25 cellular contexts compared by ENCODE assay signal in the genomic region with DNA sequence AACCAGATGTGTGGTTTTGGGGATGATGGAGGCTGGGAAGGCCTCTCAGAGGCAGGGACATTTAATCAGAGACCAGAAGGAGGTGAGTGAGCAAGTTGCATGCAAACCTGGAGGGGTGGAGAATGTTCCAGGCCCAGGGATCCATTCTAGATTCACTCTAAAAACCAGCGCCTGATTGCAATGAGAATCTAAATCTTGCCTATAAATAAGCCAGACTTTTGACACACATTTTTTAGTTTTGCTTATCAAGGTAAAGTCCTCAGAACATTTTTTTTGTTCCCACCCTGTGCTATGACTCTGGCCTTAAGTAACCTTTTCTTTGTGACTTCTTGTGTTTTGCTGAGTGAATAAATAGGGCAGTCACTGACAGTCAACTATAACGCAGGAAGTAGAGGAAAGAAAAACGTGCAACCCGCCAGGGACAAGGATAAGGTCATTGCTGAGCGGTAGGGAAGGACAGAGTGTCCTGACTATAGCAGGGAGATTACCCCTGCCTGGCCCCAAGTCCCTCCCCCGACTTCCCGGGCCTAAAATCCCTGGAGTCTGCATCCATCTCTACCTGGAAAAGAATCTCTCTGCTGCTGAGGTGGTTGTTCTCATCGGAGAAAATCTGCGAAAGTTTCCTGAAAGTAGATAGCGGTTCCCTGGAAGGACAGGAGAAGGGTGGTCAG. TPM values are rescaled to one million over a fixed set of nuclear protein-coding genes. Genes with fewer than 3 reads are reported as not detected.
DNase-seq lines count a peak whose midpoint lies in the region; ATAC-seq and TF ChIP-seq lines count a peak whose summit lies in the region.
"Had no signal": no experiment of that assay in that cellular context is flagged by ENCODE, and none has a peak within 500 bp of the region (broad histone marks: within the 10 kb centered on the region; RNA-seq: fewer than 3 reads in every experiment).

No MANE protein-coding gene starts in this region.

- ATAC-seq in Right ventricle myocardium superior (ENCODE audit: poor library complexity) (peak; percentile 20), right cardiac atrium (peak; percentile 55 to 82)
- ATAC-seq: esophagus mucosa, gastroesophageal sphincter, GM12878, Panc1, sciatic nerve, T-helper 17 cell, WTC11 had no signal

- no peak for DNase-seq in Right ventricle myocardium superior
- no peak for DNase-seq in cardiac septum (ENCODE audit: low spot score)
- DNase-seq in right cardiac atrium, result no peak
- no peak for DNase-seq in spleen
- DNase-seq in esophagus muscularis mucosa (ENCODE audit: extremely low spot score), result no peak
- no peak for DNase-seq in tibial artery
- DNase-seq: activated CD4-positive, alpha-beta T cell treated with anti-CD3 and anti-CD28 coated beads, Interleukin-2, amount 50 U/mL, for 4 hours; activated CD8-positive, alpha-beta memory T cell treated with anti-CD3 and anti-CD28 coated beads, Interleukin-2, amount 50 U/mL, for 48 hours; activated naive CD8-positive, alpha-beta T cell treated with anti-CD3 and anti-CD28 coated beads for 36 hours; effector CD4-positive, alpha-beta T cell; KBM-7; MM.1S; NCI-H1417 treated with DMSO at 0.1 percent for 48 hours; NCI-H446 treated with DMSO at 0.1 percent for 48 hours; ovary; SJCRH30; stimulated activated CD8-positive, alpha-beta memory T cell treated with anti-CD3 and anti-CD28 coated beads, Interleukin-4, amount 100 ng/mL, for 48 hours; T-helper 17 cell; upper lobe of left lung had no signal

- intact Hi-C loops in Right ventricle myocardium superior (cut with DNase I) (no loop called here), cardiac septum (cut with DNase I) (no loop called here), right cardiac atrium (cut with DNase I) (no loop called here), spleen (cut with DNase I; ENCODE audit: low total_unique reads) (no loop called here), esophagus muscularis mucosa (cut with DNase I) (no loop called here), tibial artery (cut with DNase I; ENCODE audit: low total_unique reads) (no loop called here)

- no peak for TF ChIP-seq POLR2A in spleen (IDR thresholded peaks at IDR 0.05)
- no peak for TF ChIP-seq POLR2A in esophagus muscularis mucosa (IDR thresholded peaks at IDR 0.05; ENCODE audit: low read depth)

- H3K27me3 ChIP-seq in right cardiac atrium (ENCODE audit: control insufficient read depth, insufficient read depth) (no peaks in the 10 kb centered on the region), spleen (replicated peaks in 1 of 7) (peaks cover 0 to 31% (median 0%) of the 10 kb centered on the region in 7 donors), esophagus muscularis mucosa (peaks cover 0 to 38% (median 0%) of the 10 kb centered on the region in 4 donors), tibial artery (no peaks in the 10 kb centered on the region)
- H3K27me3 ChIP-seq: ovary, SJCRH30, upper lobe of left lung had no signal

- H3K4me1 ChIP-seq in right cardiac atrium (ENCODE audit: control insufficient read depth, insufficient read depth, low read length) (no peaks in the 10 kb centered on the region), spleen (peaks cover 2 to 34% (median 13%) of the 10 kb centered on the region in 6 donors), esophagus muscularis mucosa (peaks cover 0 to 6% (median 6%) of the 10 kb centered on the region in 4 donors), tibial artery (no peaks in the 10 kb centered on the region)
- H3K4me1 ChIP-seq: SJCRH30 had no signal

- no peak for TF ChIP-seq EP300 in esophagus muscularis mucosa (IDR thresholded peaks at IDR 0.05)

- no peak overlapping the region for H3K27ac ChIP-seq in right cardiac atrium (ENCODE audit: low read length)
- peak overlapping the region in 5 of 8 donors; percentile 60 to 78 (median 76) for H3K27ac ChIP-seq in spleen
- no peak overlapping the region for H3K27ac ChIP-seq in esophagus muscularis mucosa (replicated peaks in 1 of 4)
- no peak overlapping the region for H3K27ac ChIP-seq in tibial artery
- H3K27ac ChIP-seq: gastroesophageal sphincter, ovary, SJCRH30, upper lobe of left lung had no signal

- H3K4me3 ChIP-seq in right cardiac atrium (ENCODE audit: low read length) (no peak overlapping the region), spleen (no peak overlapping the region), esophagus muscularis mucosa (no peak overlapping the region), tibial artery (no peak overlapping the region)
- H3K4me3 ChIP-seq: gastroesophageal sphincter, GM12878, ovary, SJCRH30, upper lobe of left lung had no signal

- H3K36me3 ChIP-seq in spleen (peaks cover 0 to 19% (median 0%) of the 10 kb centered on the region in 6 donors), esophagus muscularis mucosa (peaks cover 0 to 3% (median 0%) of the 10 kb centered on the region in 4 donors), tibial artery (peaks cover 0 to 18% (median 11%) of the 10 kb centered on the region in 3 donors)
- H3K36me3 ChIP-seq: gastroesophageal sphincter, ovary, SJCRH30 had no signal

- TF ChIP-seq CTCF in spleen (IDR thresholded peaks at IDR 0.05 in 8 of 11, conservative IDR thresholded peaks at IDR 0.05 in 3 of 11), result no peak
- no peak for TF ChIP-seq CTCF in esophagus muscularis mucosa (IDR thresholded peaks at IDR 0.05)
- no peak for TF ChIP-seq CTCF in tibial artery (IDR thresholded peaks at IDR 0.05)

- H3K9me3 ChIP-seq in right cardiac atrium (ENCODE audit: control insufficient read depth, low read length) (no peaks in the 10 kb centered on the region), spleen (no peaks in the 10 kb centered on the region), esophagus muscularis mucosa (no peaks in the 10 kb centered on the region), tibial artery (no peaks in the 10 kb centered on the region)
- H3K9me3 ChIP-seq: gastroesophageal sphincter, ovary, SJCRH30, upper lobe of left lung had no signal

- 50% methylated on average over 10 of the region's 10 CpGs for WGBS in right cardiac atrium
- WGBS in spleen, 5 donors, result 48 to 70% (median 64%) methylated on average over 10 of the region's 10 CpGs
- 66% methylated on average over 10 of the region's 10 CpGs for WGBS in esophagus muscularis mucosa

RNA-seq across cellular contexts. Expression of a gene that starts 14.4 kb away (rescaled TPM):
- total RNA-seq in Right ventricle myocardium superior (8.6 TPM), cardiac septum (5.8 TPM), right cardiac atrium (10 to 100 TPM; 14.0 to 25.2 (median 14.5) TPM), spleen (10 to 100 TPM; 17.9 to 57.7 (median 37.8) TPM), esophagus muscularis mucosa (1 to 10 TPM; 1.2 to 7.9 (median 2.0) TPM)
- polyA plus RNA-seq in right cardiac atrium (16.1 TPM), spleen (10 to 100 TPM in 2 of 3 donors, 1 to 10 TPM in 1; 5.1 to 16.4 (median 11.2) TPM)
- total RNA-seq: activated naive CD8-positive, alpha-beta T cell treated with anti-CD3 and anti-CD28 coated beads for 36 hours; GM12878; SJCRH30; T-helper 17 cell had no signal
- polyA plus RNA-seq: GM12878 had no signal

RNA-seq across cellular contexts. Expression of a gene that starts 20.6 kb away (rescaled TPM):
- total RNA-seq in Right ventricle myocardium superior, result 9.2 TPM
- 5.6 TPM for total RNA-seq in cardiac septum
- 10 to 100 TPM in 3 of 4 donors, 1 to 10 TPM in 1; 8.5 to 12.6 (median 11.5) TPM for total RNA-seq in right cardiac atrium
- 10.3 TPM for polyA plus RNA-seq in right cardiac atrium
- total RNA-seq in spleen, result 10 to 100 TPM; 15.0 to 24.0 (median 19.9) TPM
- polyA plus RNA-seq in spleen, result 1 to 10 TPM; 4.5 to 8.2 (median 5.6) TPM
- total RNA-seq in esophagus muscularis mucosa, result 1 to 10 TPM in 3 of 4 donors, under 1 TPM in 1; 0.99 to 5.2 (median 4.4) TPM

RNA-seq across cellular contexts. Expression of a gene that starts 30.2 kb away (rescaled TPM):
- total RNA-seq in Right ventricle myocardium superior, result 0.65 TPM
- total RNA-seq in cardiac septum, result 0.43 TPM
- 1 to 10 TPM; 1.0 to 1.2 (median 1.0) TPM for total RNA-seq in right cardiac atrium
- 1.1 TPM for polyA plus RNA-seq in right cardiac atrium
- 1 to 10 TPM in 3 of 7 donors, under 1 TPM in 4; 0.23 to 2.3 (median 0.85) TPM for total RNA-seq in spleen
- 1 to 10 TPM in 2 of 3 donors, under 1 TPM in 1; 0.59 to 2.1 (median 1.7) TPM for polyA plus RNA-seq in spleen
- total RNA-seq in esophagus muscularis mucosa, result under 1 TPM in 2 of 4 donors, not detected in 2; 0.39 to 0.83 TPM
- total RNA-seq: esophagus mucosa, T-helper 17 cell had no signal

RNA-seq across cellular contexts. Expression of a gene that starts 30.3 kb away (rescaled TPM):
- total RNA-seq in Right ventricle myocardium superior, result 1.2 TPM
- total RNA-seq in cardiac septum, result 1.3 TPM
- 1 to 10 TPM; 1.0 to 1.9 (median 1.3) TPM for total RNA-seq in right cardiac atrium
- 1.9 TPM for polyA plus RNA-seq in right cardiac atrium
- 1 to 10 TPM; 2.7 to 6.0 (median 4.0) TPM for total RNA-seq in spleen
- polyA plus RNA-seq in spleen, result 1 to 10 TPM; 7.0 to 9.3 (median 8.3) TPM
- total RNA-seq in esophagus muscularis mucosa, result 1 to 10 TPM in 3 of 4 donors, under 1 TPM in 1; 0.66 to 1.7 (median 1.5) TPM

RNA-seq across cellular contexts. Expression of a gene that starts 30.7 kb away (rescaled TPM):
- 105 TPM for total RNA-seq in Right ventricle myocardium superior
- 100 TPM for total RNA-seq in cardiac septum
- total RNA-seq in right cardiac atrium, result 100 to 1,000 TPM; 125 to 158 (median 137) TPM
- polyA plus RNA-seq in right cardiac atrium, result 80.1 TPM
- total RNA-seq in spleen, result 100 to 1,000 TPM; 114 to 258 (median 230) TPM
- polyA plus RNA-seq in spleen, result 100 to 1,000 TPM in 1 of 3 donors, 10 to 100 TPM in 2; 80.3 to 105 (median 86.0) TPM
- total RNA-seq in esophagus muscularis mucosa, result 100 to 1,000 TPM in 2 of 4 donors, 10 to 100 TPM in 2; 81.0 to 141 (median 98.7) TPM

Comparison
In these comparisons a context has a peak if more than half of its experiments do, and no peak if none do; other contexts are left out.
1. H3K27ac ChIP-seq: peak in spleen (5 of 8); none in right cardiac atrium (single experiment), esophagus muscularis mucosa (0 of 4) and tibial artery (0 of 2).